Comparison of ENCODE assay signal across 3 cellular contexts in the genomic region with DNA sequence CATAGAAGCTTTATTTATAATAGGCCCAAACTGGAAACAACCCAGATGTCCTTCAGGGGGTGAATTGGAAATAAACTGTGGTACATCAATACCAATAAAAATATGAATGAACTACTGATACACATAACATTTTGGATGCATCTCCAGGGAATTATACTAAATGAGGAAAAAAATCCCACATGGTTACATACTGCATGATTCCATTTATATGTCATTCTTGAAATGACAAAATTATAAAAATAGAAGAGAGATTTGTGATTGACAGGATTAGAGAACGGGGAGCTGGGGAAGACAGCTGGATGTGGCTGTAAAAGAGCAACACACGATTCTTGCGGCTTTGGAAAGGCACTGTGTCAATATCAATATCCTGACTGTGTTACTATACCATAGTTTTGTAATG.
"Had no signal": no experiment of that assay in that cellular context is flagged by ENCODE, and none has a peak within 500 bp of the region (broad histone marks: within the 10 kb centered on the region; RNA-seq: fewer than 3 reads in every experiment).

No MANE protein-coding gene starts in this region.

- DNase-seq: GDM1, GF-D8 had no signal

- H3K4me3 ChIP-seq: GM12878 had no signal
